In genomic region chr11:1548221-1549070, GRCh38 we compare ENCODE assay signal across 9 cellular contexts. TPM values are rescaled to one million over a fixed set of nuclear protein-coding genes. Genes with fewer than 3 reads are reported as not detected.
DNase-seq lines count a peak whose midpoint lies in the region; ATAC-seq and TF ChIP-seq lines count a peak whose summit lies in the region.
"Had no signal": no experiment of that assay in that cellular context is flagged by ENCODE, and none has a peak within 500 bp of the region (broad histone marks: within the 10 kb centered on the region; RNA-seq: fewer than 3 reads in every experiment).

No MANE protein-coding gene starts in this region.

- H3K4me1 ChIP-seq in HCT116 (ENCODE audit: control insufficient read depth in 1 of 2, insufficient read depth in 2 of 2, low read length in 2 of 2) (peaks cover 17 to 37% of the 10 kb centered on the region in 2 experiments), fibroblast of lung (ENCODE audit: control insufficient read depth, extremely low read depth, insufficient read depth, low read length) (no peaks in the 10 kb centered on the region)

- H3K27me3 ChIP-seq in HCT116 (ENCODE audit: insufficient read depth, low read length) = no peaks in the 10 kb centered on the region
- peaks cover 13% of the 10 kb centered on the region for H3K27me3 ChIP-seq in fibroblast of lung (ENCODE audit: control insufficient read depth, insufficient read depth, low read length)

- peaks cover 3 to 76% (median 49%) of the 10 kb centered on the region in 3 donors for H3K27me3 Mint-ChIP-seq in naive B cell

- H3K36me3 ChIP-seq in HCT116 (ENCODE audit: control insufficient read depth in 1 of 2, insufficient read depth in 2 of 2, low read length in 2 of 2) (no peaks in the 10 kb centered on the region), fibroblast of lung (ENCODE audit: control insufficient read depth, insufficient read depth, low read length) (no peaks in the 10 kb centered on the region)

- peak; percentile 60 for ATAC-seq in HCT116
- peak in 1 of 2 donors; percentile 24 for ATAC-seq in naive B cell (ENCODE audit: low read depth in 2 of 2)
- ATAC-seq in HG02798 (IDR thresholded peaks at IDR 0.05; ENCODE audit: poor library complexity, unreplicated experiment) = no peak
- ATAC-seq in GM18502 (IDR thresholded peaks at IDR 0.05; ENCODE audit: poor library complexity, unreplicated experiment) = no peak

- intact Hi-C loops in HCT116 (cut with micrococcal nuclease) = no loop called here

- H4K20me1 ChIP-seq in HCT116 (ENCODE audit: insufficient read depth) = no peaks in the 10 kb centered on the region
- H4K20me1 ChIP-seq in fibroblast of lung (ENCODE audit: control insufficient read depth, extremely low read depth, insufficient read depth, low read length) = no peaks in the 10 kb centered on the region

- TF ChIP-seq CTCF in HCT116 (IDR thresholded peaks at IDR 0.05 in 2 of 3, conservative IDR thresholded peaks at IDR 0.05 in 1 of 3; ENCODE audit: borderline replicate concordance in 1 of 3, insufficient read depth in 1 of 3, low read depth in 2 of 3, low read length in 2 of 3) (no peak), fibroblast of lung (conservative IDR thresholded peaks at IDR 0.05 in 1 of 2, IDR thresholded peaks at IDR 0.05 in 1 of 2; ENCODE audit: low read depth in 1 of 2, low read length in 2 of 2) (no peak)

- no peaks in the 10 kb centered on the region for H3K9me2 ChIP-seq in HCT116 (ENCODE audit: insufficient read depth)

- H3K36me3 Mint-ChIP-seq in naive B cell = no peaks in the 10 kb centered on the region

- TF ChIP-seq POLR2A in HCT116 (IDR thresholded peaks at IDR 0.05; ENCODE audit: borderline replicate concordance, extremely low read depth, insufficient read depth, insufficient read length) = peak; percentile 44

- H2AFZ ChIP-seq in HCT116 (ENCODE audit: low read depth, low read length, poor library complexity, severe bottlenecking) = peak overlapping the region; percentile 54
- no peak overlapping the region for H2AFZ ChIP-seq in fibroblast of lung (ENCODE audit: low read length)

- TF ChIP-seq RAD21 in HCT116 (IDR thresholded peaks at IDR 0.05; ENCODE audit: low read depth) = no peak

- CTCF ChIA-PET in HCT116 (lab: Charles Lee) = interaction anchor here (0.8 to 5.2 kb wide), 3 partner anchors 10 to 47 kb away, joined by 3 to 133 read pairs (median 5); no protein-coding TSS in a partner anchor

- peak overlapping the region; percentile 98 for H3K4me2 ChIP-seq in HCT116 (ENCODE audit: low read length)
- peak overlapping the region; percentile 51 for H3K4me2 ChIP-seq in fibroblast of lung (ENCODE audit: extremely low read depth, insufficient read depth, low read length)

- H3K9me3 Mint-ChIP-seq in naive B cell = peaks cover 0 to 1% (median 0%) of the 10 kb centered on the region in 7 donors

- H3K27ac ChIP-seq in HCT116 (ENCODE audit: low read depth, low read length) (peak overlapping the region; percentile 63), fibroblast of lung (ENCODE audit: insufficient read depth, low read length) (no peak overlapping the region)

- RAD21 ChIA-PET in HCT116 (lab: Charles Lee; ENCODE audit: low non-redundant PET in 1 of 2, low total read pairs in 2 of 2, uncharacterized antibody in 2 of 2, unreplicated experiment in 2 of 2) = interaction anchor here (0.9 to 3.2 kb wide), 2 partner anchors 25 to 26 kb away, joined by 5 to 22 read pairs; no protein-coding TSS in a partner anchor

- BruUV-seq in HCT116 (replicated peaks; lab: Mats Ljungman, UMichigan) = TSS peak; percentile 93

- no peak overlapping the region for H3K27ac Mint-ChIP-seq in naive B cell

- DNase-seq in HCT116 (ENCODE audit: low read depth, low spot score) (peak; percentile 62), NOMO-1 treated with DMSO at 0.1 percent for 48 hours (lab: John Stamatoyannopoulos, UW; ENCODE audit: unreplicated experiment) (peak; percentile 16), fibroblast of lung (ENCODE audit: low read depth in 2 of 2) (peak; percentile 37 to 50), naive B cell (no peak), HUDEP-2 (lab: John Stamatoyannopoulos, UW; ENCODE audit: unreplicated experiment in 76 of 76) (no peak)
- no peak for DNase-seq in stimulated activated CD4-positive, alpha-beta T cell treated with anti-CD3 and anti-CD28 coated beads, Interleukin-1b, Interleukin-23, amount 100 ng/mL, for 48 hours

- peak overlapping the region; percentile 43 to 84 (median 68) for H3K4me3 Mint-ChIP-seq in naive B cell

- POLR2A ChIA-PET in HCT116 (lab: Charles Lee) = interaction anchor here (0.9 to 2.1 kb wide), 6 partner anchors 10 to 47 kb away, joined by 3 to 11 read pairs (median 4); no protein-coding TSS in a partner anchor

- H3K4me1 Mint-ChIP-seq in naive B cell = peaks cover 10 to 20% (median 16%) of the 10 kb centered on the region in 3 donors

- no peaks in the 10 kb centered on the region for H3K79me2 ChIP-seq in HCT116 (ENCODE audit: insufficient read depth, low read length)
- no peaks in the 10 kb centered on the region for H3K79me2 ChIP-seq in fibroblast of lung (ENCODE audit: control insufficient read depth, insufficient read depth, low read length)

- H3K4me3 ChIP-seq in HCT116 (replicated peaks in 1 of 2; ENCODE audit: low read depth in 1 of 2, low read length in 2 of 2) (peak overlapping the region; percentile 50 to 62), fibroblast of lung (replicated peaks in 1 of 4; ENCODE audit: control extremely low read depth in 1 of 4, insufficient read depth in 1 of 4, low read depth in 3 of 4, low read length in 4 of 4) (no peak overlapping the region)

- H3K9me3 ChIP-seq in HCT116 (ENCODE audit: control insufficient read depth in 1 of 2, insufficient read depth in 1 of 2, low read depth in 1 of 2, low read length in 2 of 2) (no peaks in the 10 kb centered on the region), fibroblast of lung (ENCODE audit: control insufficient read depth, insufficient read depth, low read depth, low read length) (no peaks in the 10 kb centered on the region)

- H3K9ac ChIP-seq in HCT116 (ENCODE audit: low read length) (peak overlapping the region; percentile 62), fibroblast of lung (ENCODE audit: insufficient read depth, low read length) (no peak overlapping the region)

TF ChIP-seq in HCT116, 20 proteins besides CTCF, POLR2A, EP300 and RAD21:
- TF ChIP-seq POLR2AphosphoS5 (IDR thresholded peaks at IDR 0.05; ENCODE audit: low read depth, low read length) (peak; percentile 88; the same call in 1 of the 2 replicates), ZBTB33 (IDR thresholded peaks at IDR 0.05; ENCODE audit: extremely low read depth, insufficient replicate concordance, low read length) (no peak), YY1 (IDR thresholded peaks at IDR 0.05; ENCODE audit: extremely low read depth, insufficient replicate concordance, low read depth, low read length) (peak; percentile 50)
TF ChIP-seq in HCT116: peak in this region for 2.

RNA-seq across cellular contexts. Expression of gene DUSP8, which starts 23.6 kb away (rescaled TPM):
- total RNA-seq in HCT116 (2021; ENCODE audit: unreplicated experiment) (10.2 TPM), fibroblast of lung (0.51 and 0.66 TPM in 2 replicates)
- 14.7 and 19.3 TPM in 2 replicates for polyA plus RNA-seq in HCT116 (2012)
- polyA plus RNA-seq in fibroblast of lung (0.62 and 1.6 TPM in 2 replicates), naive B cell (ENCODE audit: low read depth in 6 of 6) (under 1 TPM in 3 of 6 donors, not detected in 3; 0.05 to 0.09 (median 0.07) TPM)
- 1.3 TPM in 2 replicates for polyA plus RNA-seq in fibroblast of lung (2012)
- 8.7 TPM in 1 of 2 replicates, not detected in the other for polyA minus RNA-seq in fibroblast of lung (ENCODE audit: low replicate concordance)

RNA-seq across cellular contexts. Expression of gene KRTAP5-1, which starts 36.6 kb away (rescaled TPM):
- total RNA-seq in HCT116 (2021; ENCODE audit: unreplicated experiment) (not detected), fibroblast of lung (not detected in 2 replicates)
- polyA plus RNA-seq in HCT116 (2012) = 0.06 and 0.23 TPM in 2 replicates
- polyA plus RNA-seq in fibroblast of lung (not detected in 2 replicates), naive B cell (ENCODE audit: low read depth in 6 of 6) (not detected)
- polyA plus RNA-seq in fibroblast of lung (2012) = not detected in 2 replicates
- not detected in 2 replicates for polyA minus RNA-seq in fibroblast of lung (ENCODE audit: low replicate concordance)
- total RNA-seq: lung microvascular endothelial cell had no signal

RNA-seq across cellular contexts. Expression of gene KRTAP5-2, which starts 49.6 kb away (rescaled TPM):
- total RNA-seq in HCT116 (2021; ENCODE audit: unreplicated experiment) (not detected), fibroblast of lung (not detected in 2 replicates)
- 0.05 and 0.06 TPM in 2 replicates for polyA plus RNA-seq in HCT116 (2012)
- polyA plus RNA-seq in fibroblast of lung (not detected in 2 replicates), naive B cell (ENCODE audit: low read depth in 6 of 6) (not detected)
- not detected in 2 replicates for polyA plus RNA-seq in fibroblast of lung (2012)
- polyA minus RNA-seq in fibroblast of lung (ENCODE audit: low replicate concordance) = not detected in 2 replicates
- total RNA-seq: lung microvascular endothelial cell had no signal

RNA-seq across cellular contexts. Expression of gene KRTAP5-3, which starts 59.8 kb away (rescaled TPM):
- not detected for total RNA-seq in HCT116 (2021; ENCODE audit: unreplicated experiment)
- not detected in 2 replicates for polyA plus RNA-seq in HCT116 (2012)
- total RNA-seq in fibroblast of lung = not detected in 2 replicates
- not detected in 2 replicates for polyA plus RNA-seq in fibroblast of lung
- polyA plus RNA-seq in fibroblast of lung (2012) = not detected in 2 replicates
- polyA minus RNA-seq in fibroblast of lung (ENCODE audit: low replicate concordance) = not detected in 2 replicates
- not detected for polyA plus RNA-seq in naive B cell (ENCODE audit: low read depth in 6 of 6)
- total RNA-seq: lung microvascular endothelial cell had no signal

Comparison
In these comparisons a context has a peak if more than half of its experiments do, and no peak if none do; other contexts are left out.
1. DNase-seq: peak in HCT116 (single experiment), NOMO-1 treated with DMSO at 0.1 percent for 48 hours (single experiment) and fibroblast of lung (2 of 2); none in naive B cell (single experiment), HUDEP-2 (0 of 76) and stimulated activated CD4-positive, alpha-beta T cell treated with anti-CD3 and anti-CD28 coated beads, Interleukin-1b, Interleukin-23, amount 100 ng/mL, for 48 hours (single experiment).
2. H3K4me3 ChIP-seq: peak in HCT116 (2 of 2); none in fibroblast of lung (0 of 4).